ENCODE assay signal across 17 cellular contexts in genomic region chr15:99090938-99091337, GRCh38.
"Had no signal": no experiment of that assay in that cellular context is flagged by ENCODE, and none has a peak within 500 bp of the region (broad histone marks: within the 10 kb centered on the region; RNA-seq: fewer than 3 reads in every experiment).

No MANE protein-coding gene starts in this region.

- H3K9me3 Mint-ChIP-seq: activated naive CD8-positive, alpha-beta T cell treated with anti-CD3 and anti-CD28 coated beads, Interleukin-2, amount 50 U/mL, for 24 hours; mesothelial cell of epicardium; naive B cell; stimulated activated naive B cell treated with anti-CD40 and anti-IgM and Interleukin-4, amounts not matched to agents 10 μg/mL and 1 μg/mL and 100 μg/mL, for 72 hours had no signal

- H3K27ac ChIP-seq: esophagus squamous epithelium, foreskin keratinocyte, heart right ventricle, right lobe of liver, tibial nerve had no signal

- H3K36me3 Mint-ChIP-seq: mesothelial cell of epicardium; naive B cell; stimulated activated naive B cell treated with anti-CD40 and anti-IgM and Interleukin-4, amounts not matched to agents 10 μg/mL and 1 μg/mL and 100 μg/mL, for 72 hours had no signal

- H3K4me3 ChIP-seq: esophagus squamous epithelium, heart right ventricle, right lobe of liver, spleen, tibial nerve had no signal

- DNase-seq: activated CD4-positive, alpha-beta T cell treated with anti-CD3 and anti-CD28 coated beads, Interleukin-2, amount 50 U/mL, for 4 hours; activated naive CD4-positive, alpha-beta T cell treated with Interleukin-2 at 50 U/mL for 16 hours; activated naive CD8-positive, alpha-beta T cell treated with anti-CD3 and anti-CD28 coated beads, Interleukin-2, amount 50 U/mL, for 24 hours; activated T-cell treated with anti-CD3 and anti-CD28 coated beads, Interleukin-2, amount 50 U/mL, for 48 hours; esophagus squamous epithelium; foreskin keratinocyte; heart right ventricle; kidney; nucleus accumbens; right lobe of liver; spleen; stimulated activated CD4-positive, alpha-beta T cell treated with anti-CD3 and anti-CD28 coated beads, Interleukin-2, amount 100 ng/mL, for 24 hours had no signal

- ATAC-seq: foreskin keratinocyte, heart right ventricle, right lobe of liver had no signal

- H3K4me1 ChIP-seq: foreskin keratinocyte, heart right ventricle, right lobe of liver, tibial nerve had no signal

- H3K27ac Mint-ChIP-seq: activated naive CD8-positive, alpha-beta T cell treated with anti-CD3 and anti-CD28 coated beads, Interleukin-2, amount 50 U/mL, for 24 hours; mesothelial cell of epicardium; progenitor cell of endocrine pancreas had no signal

- H3K27me3 Mint-ChIP-seq: activated naive CD8-positive, alpha-beta T cell treated with anti-CD3 and anti-CD28 coated beads, Interleukin-2, amount 50 U/mL, for 24 hours had no signal

- H3K4me3 Mint-ChIP-seq: activated naive CD8-positive, alpha-beta T cell treated with anti-CD3 and anti-CD28 coated beads, Interleukin-2, amount 50 U/mL, for 24 hours; mesothelial cell of epicardium had no signal

- H3K36me3 ChIP-seq: esophagus squamous epithelium, heart right ventricle, right lobe of liver, spleen, tibial nerve had no signal

- H3K9me3 ChIP-seq: esophagus squamous epithelium, heart right ventricle, right lobe of liver, spleen, tibial nerve had no signal

- H3K27me3 ChIP-seq: esophagus squamous epithelium, foreskin keratinocyte, heart right ventricle, right lobe of liver, tibial nerve had no signal
